8 cellular contexts compared by ENCODE assay signal in genomic region chr6:31541658-31542521, GRCh38. TPM values are rescaled to one million over a fixed set of nuclear protein-coding genes. Genes with fewer than 3 reads are reported as not detected.
DNase-seq lines count a peak whose midpoint lies in the region; ATAC-seq and TF ChIP-seq lines count a peak whose summit lies in the region.

DDX39B (minus strand) TSS chr6:31542003; CDS start chr6:31540532, 1,471 bp downstream.

- H3K36me3 Mint-ChIP-seq in type B pancreatic cell, result peaks cover 30% of the 10 kb centered on the region

- H3K9me3 Mint-ChIP-seq in type B pancreatic cell, result no peaks in the 10 kb centered on the region

- H3K9me3 ChIP-seq in adrenal gland (replicated peaks in 1 of 3) (no peaks in the 10 kb centered on the region), heart left ventricle (no peaks in the 10 kb centered on the region)

- H3K4me1 ChIP-seq in adrenal gland (replicated peaks in 1 of 2) (peaks cover 20 to 46% of the 10 kb centered on the region in 2 donors), heart left ventricle (peaks cover 3 to 52% (median 35%) of the 10 kb centered on the region in 12 donors)

- H3K4me3 Mint-ChIP-seq in type B pancreatic cell, result peak within 1 kb of the TSS; percentile 99

- H3K27ac ChIP-seq in adrenal gland, result peak within 1 kb of the TSS; percentile 78 to 98 (median 94)
- peak within 1 kb of the TSS; percentile 90 to 99 (median 95) for H3K27ac ChIP-seq in heart left ventricle

- 0 to 1% (median 0%) methylated on average over 38 to 43 of the region's 43 CpGs for WGBS in adrenal gland, 4 donors
- WGBS in heart left ventricle, 4 donors, result 0% methylated on average over 43 of the region's 43 CpGs

- TF ChIP-seq CTCF in GM12875 (IDR thresholded peaks at IDR 0.05; ENCODE audit: borderline replicate concordance, insufficient read depth, low read depth, low read length) (no peak), adrenal gland (IDR thresholded peaks at IDR 0.05) (no peak), heart left ventricle (IDR thresholded peaks at IDR 0.05) (no peak), type B pancreatic cell (conservative IDR thresholded peaks at IDR 0.05) (no peak)

- peak; percentile 98 for DNase-seq in NCI-H146 (lab: John Stamatoyannopoulos, UW)
- peak; percentile 94 to 98 (median 97) for DNase-seq in adrenal gland
- DNase-seq in heart left ventricle, result peak; percentile 96 to 97 (median 97)
- peak; percentile 93 to 99 (median 96) for DNase-seq in posterior cingulate gyrus
- peak; percentile 93 for DNase-seq in type B pancreatic cell (ENCODE audit: extremely low spot score, unreplicated experiment)

- peak within 1 kb of the TSS; percentile 67 for H3K4me3 ChIP-seq in GM12875 (ENCODE audit: low read depth, low read length)
- H3K4me3 ChIP-seq in adrenal gland, result peak within 1 kb of the TSS; percentile 49 to 86 (median 81)
- peak within 1 kb of the TSS; percentile 48 to 95 (median 79) for H3K4me3 ChIP-seq in heart left ventricle

- H3K36me3 ChIP-seq in adrenal gland (replicated peaks in 1 of 2), result peaks cover 0 to 34% of the 10 kb centered on the region in 2 donors
- H3K36me3 ChIP-seq in heart left ventricle, result peaks cover 0 to 37% (median 35%) of the 10 kb centered on the region in 9 donors

- H3K27me3 Mint-ChIP-seq in type B pancreatic cell, result no peaks in the 10 kb centered on the region

- H3K27me3 ChIP-seq in adrenal gland (no peaks in the 10 kb centered on the region), heart left ventricle (no peaks in the 10 kb centered on the region)

- intact Hi-C loops in T-helper 1 cell treated with Interleukin-12 subunit alpha and Interleukin-12 subunit beta and Interleukin-4 antibody, amounts not matched to agents 30 ng/mL and 1 ng/mL, for 36 hours (cut with micrococcal nuclease), result loop anchor here (1.0 to 5.0 kb wide), 10 partner anchors 45 to 1295 kb away; partner anchors contain the start of genes BAG6, EHMT2, MDC1 and PRRC2A
- intact Hi-C loops in adrenal gland (cut with DNase I), result no loop called here
- intact Hi-C loops in heart left ventricle (cut with DNase I), result loop anchor here in 9 of 10 donors (2.0 to 10.0 kb wide), 5 partner anchors 47 to 413 kb away; partner anchors contain the start of genes NELFE (in 3 of the 9), SKIC2 (in 3 of the 9) and MICA (in 1 of the 9)
- intact Hi-C loops in posterior cingulate gyrus (cut with DNase I), result loop anchor here (5.0 to 10.0 kb wide), 4 partner anchors 120 to 413 kb away; partner anchors contain the start of genes C6orf47, GPANK1, NELFE and NEU1

- peaks cover 33% of the 10 kb centered on the region for H3K4me1 Mint-ChIP-seq in type B pancreatic cell (ENCODE audit: unreplicated experiment)

- ATAC-seq in HG02840 (IDR thresholded peaks at IDR 0.05; ENCODE audit: low FRiP score, unreplicated experiment) (peak; percentile 85), heart left ventricle (peak; percentile 92 to 95 (median 94))

- H3K27ac Mint-ChIP-seq in type B pancreatic cell, result peak within 1 kb of the TSS; percentile 99

- TF ChIP-seq POLR2A in adrenal gland (IDR thresholded peaks at IDR 0.05) (peak; percentile 84 to 92), heart left ventricle (IDR thresholded peaks at IDR 0.05) (peak in 1 of 2 donors; percentile 63)

RNA-seq across cellular contexts. Expression of gene DDX39B, which starts in this region (rescaled TPM):
- 422 and 431 TPM in 2 replicates for total RNA-seq in T-helper 1 cell treated with Interleukin-12 subunit alpha and Interleukin-12 subunit beta and Interleukin-4 antibody, amounts not matched to agents 30 ng/mL and 1 ng/mL, for 36 hours
- total RNA-seq in adrenal gland (100 to 1,000 TPM; 155 to 345 (median 279) TPM), heart left ventricle (100 to 1,000 TPM; 122 to 209 (median 164) TPM), type B pancreatic cell (ENCODE audit: low replicate concordance) (410 and 636 TPM in 2 replicates)
- polyA plus RNA-seq in adrenal gland (100 to 1,000 TPM; 167 to 969 (median 968) TPM), heart left ventricle (100 to 1,000 TPM; 162 to 193 TPM)

Comparison
In these comparisons a context has a peak if more than half of its experiments do, and no peak if none do; other contexts are left out.
1. Peak in every context shown above with its lines: DNase-seq, ATAC-seq, H3K4me3 ChIP-seq and H3K27ac ChIP-seq.
2. intact Hi-C loops: an anchor here in T-helper 1 cell treated with Interleukin-12 subunit alpha and Interleukin-12 subunit beta and Interleukin-4 antibody, amounts not matched to agents 30 ng/mL and 1 ng/mL, for 36 hours (1.0 to 5.0 kb wide), heart left ventricle (2.0 to 10.0 kb wide) and posterior cingulate gyrus (5.0 to 10.0 kb wide); none called in adrenal gland.